Comparison of ENCODE assay signal across 1 cellular context in the genomic region with DNA sequence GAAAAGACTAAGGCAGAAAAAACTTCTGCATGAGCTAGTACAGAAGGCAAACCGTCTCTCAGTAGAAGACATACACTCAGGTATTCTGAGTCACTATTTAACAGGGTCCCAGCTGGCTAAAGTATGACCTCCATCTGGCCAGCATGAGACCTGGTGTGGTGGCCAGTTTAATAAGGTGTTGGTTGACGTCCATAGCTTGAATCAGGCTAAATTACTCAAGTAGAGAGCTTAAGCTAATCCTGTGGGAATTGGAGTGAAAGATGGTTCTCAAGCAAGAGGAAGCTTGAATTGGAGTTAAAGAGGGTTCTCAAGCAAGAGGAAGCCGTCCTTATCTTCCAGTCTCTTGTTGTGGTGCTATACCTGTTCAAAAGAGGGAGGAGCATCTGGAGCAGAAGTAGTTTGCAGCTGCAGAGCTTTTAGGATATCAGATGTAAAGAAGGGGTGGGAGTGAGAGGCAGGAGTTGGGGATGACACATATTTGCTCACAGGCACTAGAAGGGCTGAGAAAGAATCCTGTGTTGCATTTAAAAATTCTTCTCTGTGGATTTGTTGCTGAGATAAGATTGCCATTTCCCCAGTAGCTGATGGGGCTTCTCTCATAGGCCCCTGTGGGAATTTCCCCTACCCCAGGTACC.
TF ChIP-seq lines count a peak whose summit lies in the region.

No MANE protein-coding gene starts in this region.

TF ChIP-seq in IMR-90, 13 proteins besides CTCF, POLR2A, EP300 and RAD21:
- no peak for TF ChIP-seq NFE2L2 (IDR thresholded peaks at IDR 0.05; ENCODE audit: low read depth, low read length)
- TF ChIP-seq RFX5 (IDR thresholded peaks at IDR 0.05; ENCODE audit: low read depth, low read length): no peak
- TF ChIP-seq SMC3 (IDR thresholded peaks at IDR 0.05; ENCODE audit: low read depth, low read length): no peak
- TF ChIP-seq BHLHE40 (IDR thresholded peaks at IDR 0.05; ENCODE audit: low read depth, low read length): no peak
- TF ChIP-seq, protein P1, sequence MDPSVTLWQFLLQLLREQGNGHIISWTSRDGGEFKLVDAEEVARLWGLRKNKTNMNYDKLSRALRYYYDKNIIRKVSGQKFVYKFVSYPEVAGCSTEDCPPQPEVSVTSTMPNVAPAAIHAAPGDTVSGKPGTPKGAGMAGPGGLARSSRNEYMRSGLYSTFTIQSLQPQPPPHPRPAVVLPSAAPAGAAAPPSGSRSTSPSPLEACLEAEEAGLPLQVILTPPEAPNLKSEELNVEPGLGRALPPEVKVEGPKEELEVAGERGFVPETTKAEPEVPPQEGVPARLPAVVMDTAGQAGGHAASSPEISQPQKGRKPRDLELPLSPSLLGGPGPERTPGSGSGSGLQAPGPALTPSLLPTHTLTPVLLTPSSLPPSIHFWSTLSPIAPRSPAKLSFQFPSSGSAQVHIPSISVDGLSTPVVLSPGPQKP (IDR thresholded peaks at IDR 0.05; ENCODE audit: borderline replicate concordance, low read depth, low read length): no peak
